In genomic region chr2:224655006-224655537, GRCh38 we compare ENCODE assay signal across 35 cellular contexts.
"Had no signal": no experiment of that assay in that cellular context is flagged by ENCODE, and none has a peak within 500 bp of the region (broad histone marks: within the 10 kb centered on the region; RNA-seq: fewer than 3 reads in every experiment).

No MANE protein-coding gene starts in this region.

- H3K9me3 Mint-ChIP-seq: activated B cell treated with CpG ODN at 0.5 μM for 24 hours; activated CD4-positive, alpha-beta memory T cell treated with anti-CD3 and anti-CD28 coated beads for 36 hours; activated CD4-positive, alpha-beta T cell treated with anti-CD3 and anti-CD28 coated beads, Interleukin-2, amount 10 ng/mL, durations not matched to agents 24 days and 14 days; activated CD8-positive, alpha-beta T cell treated with anti-CD3 and anti-CD28 coated beads for 36 hours; activated naive CD4-positive, alpha-beta T cell treated with anti-CD3 and anti-CD28 coated beads for 36 hours; activated naive CD4-positive, alpha-beta T cell treated with anti-CD3 and anti-CD28 coated beads, Interleukin-2, amount 50 U/mL, for 72 hours; activated naive CD8-positive, alpha-beta T cell treated with anti-CD3 and anti-CD28 coated beads for 36 hours; activated T-cell treated with anti-CD3 and anti-CD28 coated beads, Interleukin-2, amount 50 U/mL, for 4 hours; activated T-cell treated with anti-CD3 and anti-CD28 coated beads, Interleukin-2, amount 50 U/mL, for 72 hours; activated T-helper 1 cell treated with anti-CD3 and anti-CD28 coated beads, Interleukin-12 subunit alpha, Interleukin-12 subunit beta, Interleukin-2, Interleukin-4 antibody, amounts not matched to agents 30 ng/mL and 10 ng/mL and 1 ng/mL, durations not matched to agents 14 hours and 24 hours and 36 hours; T-helper 1 cell treated with Interleukin-12 subunit alpha and Interleukin-12 subunit beta and Interleukin-4 antibody, amounts not matched to agents 30 μg/mL and 1 μg/mL, for 36 hours; T-helper 2 cell treated with Interferon-gamma antibody and Interleukin-4, amounts not matched to agents 5 μg/mL and 100 μg/mL, for 36 hours had no signal

- H3K27ac ChIP-seq: adrenal gland, body of pancreas, brain microvascular endothelial cell, breast epithelium, VCaP had no signal

- DNase-seq: activated B cell treated with CpG ODN at 0.5 μM for 24 hours; activated CD4-positive, alpha-beta memory T cell treated with anti-CD3 and anti-CD28 coated beads for 36 hours; activated CD4-positive, alpha-beta T cell treated with anti-CD3 and anti-CD28 coated beads for 4 hours; activated CD4-positive, alpha-beta T cell treated with anti-CD3 and anti-CD28 coated beads, Interleukin-2, amount 10 ng/mL, durations not matched to agents 24 days and 14 days; activated CD4-positive, alpha-beta T cell treated with anti-CD3 and anti-CD28 coated beads, Interleukin-2, amount 50 U/mL, for 1 hour; activated CD4-positive, alpha-beta T cell treated with anti-CD3 and anti-CD28 coated beads, Interleukin-2, amount 50 U/mL, for 4 hours; activated CD4-positive, CD25-positive, alpha-beta regulatory T cell treated with anti-CD3 and anti-CD28 coated beads, Interleukin-2, amount 50 U/mL, for 72 hours; activated CD8-positive, alpha-beta memory T cell treated with anti-CD3 and anti-CD28 coated beads, Interleukin-2, amount 50 U/mL, for 4 hours; activated CD8-positive, alpha-beta T cell treated with anti-CD3 and anti-CD28 coated beads for 36 hours; activated effector memory CD4-positive, alpha-beta T cell treated with anti-CD3 and anti-CD28 coated beads, Interleukin-2, amount 50 U/mL, for 16 hours; activated naive CD4-positive, alpha-beta T cell; activated naive CD4-positive, alpha-beta T cell treated with anti-CD3 and anti-CD28 coated beads for 36 hours; activated naive CD4-positive, alpha-beta T cell treated with anti-CD3 and anti-CD28 coated beads, Interleukin-2, amount 50 U/mL, for 16 hours; activated naive CD8-positive, alpha-beta T cell treated with anti-CD3 and anti-CD28 coated beads for 36 hours; activated T-cell treated with anti-CD3 and anti-CD28 coated beads for 4 hours; activated T-cell treated with anti-CD3 and anti-CD28 coated beads, Interleukin-2, amount 50 U/mL, for 1 hour; activated T-cell treated with anti-CD3 and anti-CD28 coated beads, Interleukin-2, amount 50 U/mL, for 4 hours; activated T-cell treated with anti-CD3 and anti-CD28 coated beads, Interleukin-2, amount 50 U/mL, for 72 hours; adrenal gland; amniotic stem cell; aorta; body of pancreas; brain microvascular endothelial cell; central memory CD4-positive, alpha-beta T cell; SW 1271; T-helper 1 cell; T-helper 2 cell; T-helper 9 cell had no signal

- H3K27me3 ChIP-seq: adrenal gland, body of pancreas, brain microvascular endothelial cell, breast epithelium had no signal

- H3K27me3 Mint-ChIP-seq: activated B cell treated with CpG ODN at 0.5 μM for 24 hours; activated CD8-positive, alpha-beta T cell treated with anti-CD3 and anti-CD28 coated beads for 36 hours; activated naive CD8-positive, alpha-beta T cell treated with anti-CD3 and anti-CD28 coated beads for 36 hours had no signal

- H3K9me3 ChIP-seq: adrenal gland, body of pancreas had no signal

- H3K4me3 Mint-ChIP-seq: activated B cell treated with CpG ODN at 0.5 μM for 24 hours; activated CD4-positive, alpha-beta memory T cell treated with anti-CD3 and anti-CD28 coated beads for 36 hours; activated CD4-positive, alpha-beta T cell treated with anti-CD3 and anti-CD28 coated beads, Interleukin-2, amount 10 ng/mL, durations not matched to agents 24 days and 14 days; activated CD8-positive, alpha-beta T cell treated with anti-CD3 and anti-CD28 coated beads for 36 hours; activated naive CD4-positive, alpha-beta T cell treated with anti-CD3 and anti-CD28 coated beads for 36 hours; activated naive CD8-positive, alpha-beta T cell treated with anti-CD3 and anti-CD28 coated beads for 36 hours; activated T-cell treated with anti-CD3 and anti-CD28 coated beads, Interleukin-2, amount 50 U/mL, for 4 hours; activated T-cell treated with anti-CD3 and anti-CD28 coated beads, Interleukin-2, amount 50 U/mL, for 72 hours; activated T-helper 1 cell treated with anti-CD3 and anti-CD28 coated beads, Interleukin-12 subunit alpha, Interleukin-12 subunit beta, Interleukin-2, Interleukin-4 antibody, amounts not matched to agents 30 ng/mL and 10 ng/mL and 1 ng/mL, durations not matched to agents 14 hours and 24 hours and 36 hours; activated T-helper 17 cell treated with anti-CD3 and anti-CD28 coated beads, Interleukin-2, amount 50 U/mL, for 72 hours; T-helper 1 cell treated with Interleukin-12 subunit alpha and Interleukin-12 subunit beta and Interleukin-4 antibody, amounts not matched to agents 30 μg/mL and 1 μg/mL, for 36 hours; T-helper 2 cell treated with Interferon-gamma antibody and Interleukin-4, amounts not matched to agents 5 μg/mL and 100 μg/mL, for 36 hours had no signal

- H3K36me3 Mint-ChIP-seq: activated CD4-positive, alpha-beta memory T cell treated with anti-CD3 and anti-CD28 coated beads for 36 hours; activated naive CD4-positive, alpha-beta T cell treated with anti-CD3 and anti-CD28 coated beads, Interleukin-2, amount 50 U/mL, for 72 hours; activated naive CD8-positive, alpha-beta T cell treated with anti-CD3 and anti-CD28 coated beads for 36 hours had no signal

- H3K4me1 Mint-ChIP-seq: activated CD4-positive, alpha-beta T cell treated with anti-CD3 and anti-CD28 coated beads, Interleukin-2, amount 10 ng/mL, durations not matched to agents 24 days and 14 days; activated naive CD8-positive, alpha-beta T cell treated with anti-CD3 and anti-CD28 coated beads for 36 hours; activated T-helper 17 cell treated with anti-CD3 and anti-CD28 coated beads, Interleukin-2, amount 50 U/mL, for 72 hours had no signal

- H3K4me3 ChIP-seq: adrenal gland, body of pancreas, breast epithelium had no signal

- H3K27ac Mint-ChIP-seq: activated B cell treated with CpG ODN at 0.5 μM for 24 hours; activated CD4-positive, alpha-beta memory T cell treated with anti-CD3 and anti-CD28 coated beads for 36 hours; activated CD4-positive, alpha-beta T cell treated with anti-CD3 and anti-CD28 coated beads, Interleukin-2, amount 10 ng/mL, durations not matched to agents 24 days and 14 days; activated CD8-positive, alpha-beta T cell treated with anti-CD3 and anti-CD28 coated beads for 36 hours; activated naive CD4-positive, alpha-beta T cell treated with anti-CD3 and anti-CD28 coated beads for 36 hours; activated naive CD4-positive, alpha-beta T cell treated with anti-CD3 and anti-CD28 coated beads, Interleukin-2, amount 50 U/mL, for 72 hours; activated naive CD8-positive, alpha-beta T cell treated with anti-CD3 and anti-CD28 coated beads for 36 hours; activated T-cell treated with anti-CD3 and anti-CD28 coated beads, Interleukin-2, amount 50 U/mL, for 72 hours; activated T-helper 1 cell treated with anti-CD3 and anti-CD28 coated beads, Interleukin-12 subunit alpha, Interleukin-12 subunit beta, Interleukin-2, Interleukin-4 antibody, amounts not matched to agents 30 ng/mL and 10 ng/mL and 1 ng/mL, durations not matched to agents 14 hours and 24 hours and 36 hours; activated T-helper 17 cell treated with anti-CD3 and anti-CD28 coated beads, Interleukin-2, amount 50 U/mL, for 72 hours; T-helper 1 cell treated with Interleukin-12 subunit alpha and Interleukin-12 subunit beta and Interleukin-4 antibody, amounts not matched to agents 30 μg/mL and 1 μg/mL, for 36 hours; T-helper 2 cell treated with Interferon-gamma antibody and Interleukin-4, amounts not matched to agents 5 μg/mL and 100 μg/mL, for 36 hours had no signal

- ATAC-seq: activated CD8-positive, alpha-beta T cell treated with anti-CD3 and anti-CD28 coated beads for 36 hours; activated naive CD4-positive, alpha-beta T cell treated with anti-CD3 and anti-CD28 coated beads, Interleukin-2, amount 50 U/mL, for 72 hours; activated T-cell treated with anti-CD3 and anti-CD28 coated beads, Interleukin-2, amount 50 U/mL, for 4 hours; activated T-cell treated with anti-CD3 and anti-CD28 coated beads, Interleukin-2, amount 50 U/mL, for 72 hours; activated T-helper 17 cell treated with anti-CD3 and anti-CD28 coated beads, Interleukin-2, amount 50 U/mL, for 72 hours; body of pancreas had no signal

- H3K4me1 ChIP-seq: adrenal gland, body of pancreas, breast epithelium had no signal

- H3K36me3 ChIP-seq: adrenal gland, brain microvascular endothelial cell, breast epithelium had no signal
